10 cellular contexts compared by ENCODE assay signal in genomic region chr9:111994831-111995458, GRCh38.
A peak's percentile ranks its signal among the peaks of the same experiment; 100 is the strongest.
DNase-seq lines count a peak whose midpoint lies in the region; ATAC-seq, FAIRE-seq and TF ChIP-seq lines count a peak whose summit lies in the region.
"Had no signal": no experiment of that assay in that cellular context is flagged by ENCODE, and none has a peak within 500 bp of the region (broad histone marks: within the 10 kb centered on the region; RNA-seq: fewer than 3 reads in every experiment).

No MANE protein-coding gene starts in this region.

- no peak for TF ChIP-seq CTCF in epithelial cell of proximal tubule (conservative IDR thresholded peaks at IDR 0.05; ENCODE audit: low read depth, low read length)

- intact Hi-C loops in cardiac septum (cut with DNase I): no loop called here
- intact Hi-C loops in left cardiac atrium (cut with DNase I): no loop called here

- H3K4me3 ChIP-seq in CD4-positive, CD25-positive, alpha-beta regulatory T cell (ENCODE audit: low read depth, low read length): no peak overlapping the region
- H3K4me3 ChIP-seq in epithelial cell of proximal tubule (ENCODE audit: low read depth, low read length): no peak overlapping the region

- H3K36me3 Mint-ChIP-seq in CD4-positive, CD25-positive, alpha-beta regulatory T cell: no peaks in the 10 kb centered on the region

- H3K4me1 Mint-ChIP-seq in CD4-positive, CD25-positive, alpha-beta regulatory T cell: peaks cover 6 to 36% (median 18%) of the 10 kb centered on the region in 4 donors
- H3K4me1 Mint-ChIP-seq: neural crest cell had no signal

- peak in 1 of 2 donors; percentile 20 for ATAC-seq in CD4-positive, CD25-positive, alpha-beta regulatory T cell (ENCODE audit: low read depth in 2 of 2)
- ATAC-seq in HG03378 (IDR thresholded peaks at IDR 0.05; ENCODE audit: unreplicated experiment): peak; percentile 62
- ATAC-seq in HG03442 (IDR thresholded peaks at IDR 0.05; ENCODE audit: unreplicated experiment): no peak
- ATAC-seq in left cardiac atrium: no peak

- no peak overlapping the region for H3K27ac ChIP-seq in CD4-positive, CD25-positive, alpha-beta regulatory T cell (ENCODE audit: insufficient read depth, low read length, poor library complexity, severe bottlenecking)
- H3K27ac ChIP-seq: RWPE1 had no signal

- H3K27ac Mint-ChIP-seq in CD4-positive, CD25-positive, alpha-beta regulatory T cell: peak overlapping the region in 2 of 3 donors; percentile 52 to 60

- no peaks in the 10 kb centered on the region for H3K27me3 ChIP-seq in CD4-positive, CD25-positive, alpha-beta regulatory T cell (ENCODE audit: control insufficient read depth, insufficient read depth, low read length)

- H3K9me3 Mint-ChIP-seq in CD4-positive, CD25-positive, alpha-beta regulatory T cell: peaks cover 0 to 3% (median 0%) of the 10 kb centered on the region in 7 donors

- H3K36me3 ChIP-seq in CD4-positive, CD25-positive, alpha-beta regulatory T cell (ENCODE audit: control insufficient read depth, insufficient read depth, low read length): no peaks in the 10 kb centered on the region

- H3K4me3 Mint-ChIP-seq in CD4-positive, CD25-positive, alpha-beta regulatory T cell: no peak overlapping the region
- H3K4me3 Mint-ChIP-seq: neural crest cell had no signal

- H3K27me3 Mint-ChIP-seq in CD4-positive, CD25-positive, alpha-beta regulatory T cell: peaks cover 6% of the 10 kb centered on the region

- peak in 1 of 3 donors; percentile 49 for DNase-seq in CD4-positive, CD25-positive, alpha-beta regulatory T cell
- DNase-seq in GM19239 (ENCODE audit: insufficient read length, low spot score) (no peak), epithelial cell of proximal tubule (ENCODE audit: low read depth) (peak; percentile 91), cardiac septum (ENCODE audit: low spot score) (no peak), AG08395 (ENCODE audit: low spot score) (no peak), left cardiac atrium (no peak)

- peak; percentile 92 for FAIRE-seq in GM19239 (lab: Jason Lieb, UNC)

- peaks cover 0 to 3% of the 10 kb centered on the region in 2 experiments for H3K9me3 ChIP-seq in CD4-positive, CD25-positive, alpha-beta regulatory T cell (ENCODE audit: control insufficient read depth in 2 of 2, low read length in 2 of 2)

- H3K4me1 ChIP-seq in CD4-positive, CD25-positive, alpha-beta regulatory T cell (ENCODE audit: control insufficient read depth, insufficient read depth, low read length, poor library complexity, severe bottlenecking): no peaks in the 10 kb centered on the region
